ENCODE assay signal across 8 cellular contexts in genomic region chr4:169659736-169660670, GRCh38. TPM values are rescaled to one million over a fixed set of nuclear protein-coding genes. Genes with fewer than 3 reads are reported as not detected.
A peak's percentile ranks its signal among the peaks of the same experiment; 100 is the strongest.
DNase-seq lines count a peak whose midpoint lies in the region; ATAC-seq and TF ChIP-seq lines count a peak whose summit lies in the region.

No MANE protein-coding gene starts in this region.

- intact Hi-C loops in Calu3 (cut with micrococcal nuclease; ENCODE audit: unreplicated experiment) (loop anchor here (2.0 kb wide), 2 partner anchors 25 to 37 kb away; no protein-coding TSS in a partner anchor), PC-3 (cut with micrococcal nuclease) (loop anchor here (1.0 to 5.0 kb wide), 5 partner anchors 20 to 62 kb away; partner anchors contain the start of gene CLCN3)

- BruUV-seq in Calu3 (replicated peaks; lab: Mats Ljungman, UMichigan) (no TSS peak), PC-3 (replicated peaks; lab: Mats Ljungman, UMichigan) (TSS peak; percentile 71)

- DNase-seq in Calu3 (peak; percentile 76), PC-3 (peak; percentile 96), activated T-helper 1 cell treated with Interleukin-2 at 50 U/mL for 16 hours (ENCODE audit: low read depth) (peak; percentile 26), fibroblast of lung (ENCODE audit: low read depth in 2 of 2) (peak; percentile 99), naive B cell (peak; percentile 80)

- POLR2A ChIA-PET in PC-3 (lab: Charles Lee; ENCODE audit: unreplicated experiment) = interaction anchor here (0.7 kb wide), 1 partner anchor 16 kb away, joined by 4 read pairs; no protein-coding TSS in a partner anchor

- H3K79me2 ChIP-seq in PC-3 (ENCODE audit: low read length) (peaks cover 33% of the 10 kb centered on the region), fibroblast of lung (ENCODE audit: control insufficient read depth, insufficient read depth, low read length) (peaks cover 25% of the 10 kb centered on the region)

- H3K4me2 ChIP-seq in PC-3 (ENCODE audit: low read length) (peak overlapping the region; percentile 98), fibroblast of lung (ENCODE audit: extremely low read depth, insufficient read depth, low read length) (peak overlapping the region; percentile 98)

- CTCF ChIA-PET in Calu3 (lab: Charles Lee) = interaction anchor here (0.6 to 2.6 kb wide), 5 partner anchors 10 to 101 kb away, joined by 3 to 12 read pairs (median 4); partner anchors contain the start of gene CLCN3
- CTCF ChIA-PET in PC-3 (lab: Charles Lee) = interaction anchor here (0.7 kb wide), 1 partner anchor 40 kb away, joined by 3 read pairs; no protein-coding TSS in a partner anchor

- no peaks in the 10 kb centered on the region for H3K9me3 Mint-ChIP-seq in Calu3 (ENCODE audit: low read depth, unreplicated experiment)
- no peaks in the 10 kb centered on the region for H3K9me3 Mint-ChIP-seq in naive B cell
- H3K9me3 Mint-ChIP-seq in stimulated activated memory B cell treated with anti-CD40 and anti-IgM and Interleukin-4, amounts not matched to agents 10 μg/mL and 1 μg/mL and 100 μg/mL, for 72 hours = no peaks in the 10 kb centered on the region

- no peaks in the 10 kb centered on the region for H3K27me3 Mint-ChIP-seq in Calu3 (ENCODE audit: unreplicated experiment)
- H3K27me3 Mint-ChIP-seq in naive B cell = no peaks in the 10 kb centered on the region
- no peaks in the 10 kb centered on the region for H3K27me3 Mint-ChIP-seq in stimulated activated memory B cell treated with anti-CD40 and anti-IgM and Interleukin-4, amounts not matched to agents 10 μg/mL and 1 μg/mL and 100 μg/mL, for 72 hours

- peaks cover 15% of the 10 kb centered on the region for H3K4me1 Mint-ChIP-seq in Calu3 (ENCODE audit: low read depth, unreplicated experiment)
- peaks cover 3 to 11% (median 9%) of the 10 kb centered on the region in 3 donors for H3K4me1 Mint-ChIP-seq in naive B cell
- peaks cover 11% of the 10 kb centered on the region for H3K4me1 Mint-ChIP-seq in stimulated activated memory B cell treated with anti-CD40 and anti-IgM and Interleukin-4, amounts not matched to agents 10 μg/mL and 1 μg/mL and 100 μg/mL, for 72 hours

- H3K27me3 ChIP-seq in HUES6 (ENCODE audit: control insufficient read depth, insufficient read depth, low read length) (no peaks in the 10 kb centered on the region), PC-3 (ENCODE audit: low read length) (no peaks in the 10 kb centered on the region), fibroblast of lung (ENCODE audit: control insufficient read depth, insufficient read depth, low read length) (no peaks in the 10 kb centered on the region)

- H3K27ac Mint-ChIP-seq in Calu3 (ENCODE audit: unreplicated experiment) (peak overlapping the region; percentile 100), naive B cell (peak overlapping the region; percentile 91 to 99 (median 96))
- peak overlapping the region; percentile 96 for H3K27ac Mint-ChIP-seq in stimulated activated memory B cell treated with anti-CD40 and anti-IgM and Interleukin-4, amounts not matched to agents 10 μg/mL and 1 μg/mL and 100 μg/mL, for 72 hours

- H3K4me3 Mint-ChIP-seq in Calu3 (ENCODE audit: low read depth, unreplicated experiment) = peak overlapping the region; percentile 85
- peak overlapping the region; percentile 76 to 92 (median 88) for H3K4me3 Mint-ChIP-seq in naive B cell
- H3K4me3 Mint-ChIP-seq in stimulated activated memory B cell treated with anti-CD40 and anti-IgM and Interleukin-4, amounts not matched to agents 10 μg/mL and 1 μg/mL and 100 μg/mL, for 72 hours = peak overlapping the region; percentile 88

- no peaks in the 10 kb centered on the region for H3K9me2 ChIP-seq in PC-3 (replicated peaks; ENCODE audit: low read length)

- no peak for TF ChIP-seq CTCF in Calu3 (IDR thresholded peaks at IDR 0.05; ENCODE audit: unreplicated experiment)
- no peak for TF ChIP-seq CTCF in PC-3 (conservative IDR thresholded peaks at IDR 0.05; ENCODE audit: low read depth, low read length)
- TF ChIP-seq CTCF in fibroblast of lung (conservative IDR thresholded peaks at IDR 0.05 in 1 of 2, IDR thresholded peaks at IDR 0.05 in 1 of 2; ENCODE audit: low read depth in 1 of 2, low read length in 2 of 2) = no peak

- H3K4me3 ChIP-seq in HUES6 (ENCODE audit: low read depth, low read length) (peak overlapping the region; percentile 56), PC-3 (ENCODE audit: low read length) (peak overlapping the region; percentile 74), fibroblast of lung (replicated peaks in 1 of 4; ENCODE audit: control extremely low read depth in 1 of 4, insufficient read depth in 1 of 4, low read depth in 3 of 4, low read length in 4 of 4) (peak overlapping the region; percentile 63 to 91 (median 66))

- no peaks in the 10 kb centered on the region for H3K9me3 ChIP-seq in HUES6 (ENCODE audit: control insufficient read depth, insufficient read depth, low read depth, low read length)
- H3K9me3 ChIP-seq in PC-3 (ENCODE audit: low read length) = no peaks in the 10 kb centered on the region
- H3K9me3 ChIP-seq in fibroblast of lung (ENCODE audit: control insufficient read depth, insufficient read depth, low read depth, low read length) = no peaks in the 10 kb centered on the region

- no peaks in the 10 kb centered on the region for H3K36me3 ChIP-seq in HUES6 (ENCODE audit: control insufficient read depth, insufficient read depth, low read length)
- H3K36me3 ChIP-seq in PC-3 (ENCODE audit: low read depth, low read length) = no peaks in the 10 kb centered on the region
- H3K36me3 ChIP-seq in fibroblast of lung (ENCODE audit: control insufficient read depth, insufficient read depth, low read length) = no peaks in the 10 kb centered on the region

- H3K27ac ChIP-seq in HUES6 (ENCODE audit: low read depth, low read length) (peak overlapping the region; percentile 58), PC-3 (ENCODE audit: low read length) (peak overlapping the region; percentile 98), fibroblast of lung (ENCODE audit: insufficient read depth, low read length) (peak overlapping the region; percentile 96)

- ATAC-seq in GM21515 (IDR thresholded peaks at IDR 0.05; ENCODE audit: unreplicated experiment) (peak; percentile 94), PC-3 (peak; percentile 88), naive B cell (ENCODE audit: low read depth in 2 of 2) (peak; percentile 91 to 92)
- peak; percentile 99 for ATAC-seq in stimulated activated memory B cell treated with anti-CD40 and anti-IgM and Interleukin-4, amounts not matched to agents 10 μg/mL and 1 μg/mL and 100 μg/mL, for 72 hours

- H2AFZ ChIP-seq in PC-3 (ENCODE audit: low read length) = peak overlapping the region; percentile 70
- peak overlapping the region; percentile 70 for H2AFZ ChIP-seq in fibroblast of lung (ENCODE audit: low read length)

- no peaks in the 10 kb centered on the region for H3F3A ChIP-seq in PC-3 (ENCODE audit: low read length, unreplicated experiment)

- peaks cover 16% of the 10 kb centered on the region for H3K36me3 Mint-ChIP-seq in Calu3 (ENCODE audit: insufficient read depth, unreplicated experiment)
- H3K36me3 Mint-ChIP-seq in naive B cell = no peaks in the 10 kb centered on the region
- H3K36me3 Mint-ChIP-seq in stimulated activated memory B cell treated with anti-CD40 and anti-IgM and Interleukin-4, amounts not matched to agents 10 μg/mL and 1 μg/mL and 100 μg/mL, for 72 hours = no peaks in the 10 kb centered on the region

- H4K20me1 ChIP-seq in PC-3 (ENCODE audit: low read length) = no peaks in the 10 kb centered on the region
- no peaks in the 10 kb centered on the region for H4K20me1 ChIP-seq in fibroblast of lung (ENCODE audit: control insufficient read depth, extremely low read depth, insufficient read depth, low read length)

- peak overlapping the region; percentile 62 for H3K9ac ChIP-seq in HUES6 (ENCODE audit: low read length)
- peak overlapping the region; percentile 91 for H3K9ac ChIP-seq in PC-3 (ENCODE audit: low read length)
- peak overlapping the region; percentile 69 for H3K9ac ChIP-seq in fibroblast of lung (ENCODE audit: insufficient read depth, low read length)

- H3K4me1 ChIP-seq in HUES6 (ENCODE audit: control insufficient read depth, insufficient read depth, low read length) (peaks cover 17% of the 10 kb centered on the region), PC-3 (ENCODE audit: insufficient read depth, low read length) (peaks cover 42% of the 10 kb centered on the region), fibroblast of lung (ENCODE audit: control insufficient read depth, extremely low read depth, insufficient read depth, low read length) (no peaks in the 10 kb centered on the region)

RNA-seq across cellular contexts. Expression of gene CLCN3, which starts 39.6 kb away (rescaled TPM):
- total RNA-seq in Calu3 (2022) (55.7 and 57.8 TPM in 2 replicates), PC-3 (2014; rRNA removed) (13.2 and 16.9 TPM in 2 replicates), fibroblast of lung (61.6 and 92.2 TPM in 2 replicates)
- polyA plus RNA-seq in fibroblast of lung (51.7 and 58.1 TPM in 2 replicates), naive B cell (ENCODE audit: low read depth in 6 of 6) (10 to 100 TPM in 3 of 6 donors, 1 to 10 TPM in 3; 6.4 to 12.3 (median 10.0) TPM)
- 34.2 and 36.2 TPM in 2 replicates for polyA plus RNA-seq in fibroblast of lung (2012)
- polyA minus RNA-seq in fibroblast of lung (ENCODE audit: low replicate concordance) = 12.7 and 17.2 TPM in 2 replicates

RNA-seq across cellular contexts. Expression of gene NEK1, which starts 47.6 kb away (rescaled TPM):
- total RNA-seq in Calu3 (2022) = 5.8 and 6.0 TPM in 2 replicates
- total RNA-seq in PC-3 (2014; rRNA removed) = 3.6 and 4.3 TPM in 2 replicates
- 13.9 and 17.0 TPM in 2 replicates for total RNA-seq in fibroblast of lung
- 8.6 and 8.9 TPM in 2 replicates for polyA plus RNA-seq in fibroblast of lung
- 8.1 and 8.5 TPM in 2 replicates for polyA plus RNA-seq in fibroblast of lung (2012)
- polyA minus RNA-seq in fibroblast of lung (ENCODE audit: low replicate concordance) = 2.1 and 7.4 TPM in 2 replicates
- polyA plus RNA-seq in naive B cell (ENCODE audit: low read depth in 6 of 6) = 10 to 100 TPM in 5 of 6 donors, 1 to 10 TPM in 1; 10.0 to 15.4 (median 13.0) TPM

Comparison
In these comparisons a context has a peak if more than half of its experiments do, and no peak if none do; other contexts are left out.
1. Peak in every context shown above with its lines: DNase-seq, ATAC-seq, H3K4me3 ChIP-seq and H3K27ac ChIP-seq.
2. DNase-seq: peak in every context shown above with its lines; median percentile 99 in fibroblast of lung; 96 in PC-3; 80 in naive B cell; 76 in Calu3; 26 in activated T-helper 1 cell treated with Interleukin-2 at 50 U/mL for 16 hours.